Comparison of ENCODE assay signal across 13 cellular contexts in genomic region chr10:65501259-65501658, GRCh38.
DNase-seq lines count a peak whose midpoint lies in the region; ATAC-seq and TF ChIP-seq lines count a peak whose summit lies in the region.
"Had no signal": no experiment of that assay in that cellular context is flagged by ENCODE, and none has a peak within 500 bp of the region (broad histone marks: within the 10 kb centered on the region; RNA-seq: fewer than 3 reads in every experiment).

No MANE protein-coding gene starts in this region.

- peak overlapping the region; percentile 86 for H3K27ac ChIP-seq in OCI-LY1 (ENCODE audit: low read depth, low read length, poor library complexity, severe bottlenecking)

- no peak overlapping the region for H3K4me3 Mint-ChIP-seq in natural killer cell
- H3K4me3 Mint-ChIP-seq: activated naive CD4-positive, alpha-beta T cell treated with anti-CD3 and anti-CD28 coated beads, Interleukin-2, amount 50 U/mL, for 24 hours had no signal

- no peak overlapping the region; the same call in 1 of the 2 replicates for H2AFZ ChIP-seq in OCI-LY1 (ENCODE audit: low read length)

- no peaks in the 10 kb centered on the region for H3K9me3 ChIP-seq in OCI-LY1 (ENCODE audit: low read length)

- H4K20me1 ChIP-seq in OCI-LY1 (ENCODE audit: insufficient read depth, low read length) = no peaks in the 10 kb centered on the region

- no peaks in the 10 kb centered on the region for H3K27me3 Mint-ChIP-seq in natural killer cell (ENCODE audit: low read depth in 2 of 2)
- H3K27me3 Mint-ChIP-seq: activated naive CD4-positive, alpha-beta T cell treated with anti-CD3 and anti-CD28 coated beads, Interleukin-2, amount 50 U/mL, for 24 hours had no signal

- no peaks in the 10 kb centered on the region for H3K9me2 ChIP-seq in OCI-LY1 (ENCODE audit: low read depth, low read length)

- H3K79me2 ChIP-seq in OCI-LY1 (ENCODE audit: insufficient read depth, low read length) = no peaks in the 10 kb centered on the region

- no peaks in the 10 kb centered on the region for H3K36me3 Mint-ChIP-seq in natural killer cell
- H3K36me3 Mint-ChIP-seq: activated naive CD4-positive, alpha-beta T cell treated with anti-CD3 and anti-CD28 coated beads, Interleukin-2, amount 50 U/mL, for 24 hours had no signal

- H3K4me3 ChIP-seq in OCI-LY1 (ENCODE audit: low read depth, low read length, poor library complexity, severe bottlenecking) = no peak overlapping the region

- no peaks in the 10 kb centered on the region for H3K36me3 ChIP-seq in OCI-LY1 (ENCODE audit: insufficient read depth, low read length)

- peak overlapping the region; percentile 47 for H3K4me2 ChIP-seq in OCI-LY1 (ENCODE audit: low read length)

- H3K9ac ChIP-seq in OCI-LY1 (ENCODE audit: low read length) = no peak overlapping the region

- H3F3A ChIP-seq in OCI-LY1 (ENCODE audit: insufficient read depth, low read length) = no peaks in the 10 kb centered on the region

- no peak overlapping the region for H3K27ac Mint-ChIP-seq in natural killer cell
- H3K27ac Mint-ChIP-seq: activated naive CD4-positive, alpha-beta T cell treated with anti-CD3 and anti-CD28 coated beads, Interleukin-2, amount 50 U/mL, for 24 hours had no signal

- ATAC-seq in HG02798 (IDR thresholded peaks at IDR 0.05; ENCODE audit: poor library complexity, unreplicated experiment) (peak; percentile 90), natural killer cell (no peak)

- peaks cover 28% of the 10 kb centered on the region for H3K4me1 ChIP-seq in OCI-LY1 (ENCODE audit: insufficient read depth, low read length, severe bottlenecking)

- TF ChIP-seq CTCF in OCI-LY1 (IDR thresholded peaks at IDR 0.05; ENCODE audit: low read length) = no peak
- no peak for TF ChIP-seq CTCF in natural killer cell (IDR thresholded peaks at IDR 0.05)

- H3K9me3 Mint-ChIP-seq in natural killer cell = peaks cover 8% of the 10 kb centered on the region in 2 donors
- H3K9me3 Mint-ChIP-seq: activated naive CD4-positive, alpha-beta T cell treated with anti-CD3 and anti-CD28 coated beads, Interleukin-2, amount 50 U/mL, for 24 hours had no signal

- DNase-seq in NCI-H748 (lab: John Stamatoyannopoulos, UW; ENCODE audit: unreplicated experiment) (peak; percentile 3), NCI-H748 treated with DMSO at 0.1 percent for 48 hours (lab: John Stamatoyannopoulos, UW) (no peak), renal cortical epithelial cell (ENCODE audit: low read depth) (peak; percentile 47), KG1 (lab: John Stamatoyannopoulos, UW) (no peak), natural killer cell (no peak), NCI-H82 (lab: John Stamatoyannopoulos, UW) (no peak)
- DNase-seq: 8988T, cerebellar nuclear complex, NCI-H2081, trophoblast cell had no signal

- H3K27me3 ChIP-seq in OCI-LY1 (ENCODE audit: insufficient read depth, low read length) = no peaks in the 10 kb centered on the region

- intact Hi-C loops in natural killer cell (cut with micrococcal nuclease) = no loop called here

- no peaks in the 10 kb centered on the region for H3K4me1 Mint-ChIP-seq in natural killer cell
- H3K4me1 Mint-ChIP-seq: activated naive CD4-positive, alpha-beta T cell treated with anti-CD3 and anti-CD28 coated beads, Interleukin-2, amount 50 U/mL, for 24 hours had no signal

Comparison
In these comparisons a context has a peak if more than half of its experiments do, and no peak if none do; other contexts are left out.
1. DNase-seq: peak in NCI-H748 (single experiment) and renal cortical epithelial cell (single experiment); none in NCI-H748 treated with DMSO at 0.1 percent for 48 hours (single experiment), KG1 (single experiment), natural killer cell (single experiment) and NCI-H82 (single experiment).